In the genomic region with DNA sequence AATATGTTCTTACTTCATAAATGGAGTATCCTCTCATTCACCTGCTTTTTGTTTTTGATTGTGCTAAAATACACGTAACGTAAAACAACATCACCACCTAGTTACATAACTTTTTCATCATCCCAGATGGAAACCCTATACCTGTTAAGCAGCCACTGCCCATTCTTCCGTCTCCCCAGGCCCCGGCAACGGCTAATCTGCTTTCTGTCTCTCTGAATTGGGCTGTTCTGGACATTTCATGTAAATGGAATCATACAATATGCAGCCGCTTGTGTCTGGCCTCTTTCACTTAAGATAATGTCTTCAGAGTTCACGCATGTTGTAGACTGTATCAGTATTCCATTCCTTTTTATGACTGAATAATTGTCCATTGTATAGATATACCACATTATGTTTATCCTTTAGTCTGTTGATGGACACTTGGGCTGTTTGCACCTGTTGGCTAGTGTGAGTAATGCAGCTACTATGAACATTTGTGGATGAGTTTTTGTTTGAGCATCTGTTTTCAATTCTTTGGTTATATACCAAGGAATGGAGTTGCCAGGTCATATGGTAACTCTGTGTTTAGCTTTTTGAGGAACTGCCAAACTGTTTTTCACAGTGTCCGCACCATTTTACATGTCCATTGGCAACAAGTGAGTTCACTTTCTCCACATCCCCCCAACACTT, we compare ENCODE assay signal across 8 cellular contexts. TPM values are rescaled to one million over a fixed set of nuclear protein-coding genes. Genes with fewer than 3 reads are reported as not detected.
DNase-seq lines count a peak whose midpoint lies in the region; ATAC-seq and TF ChIP-seq lines count a peak whose summit lies in the region.

No MANE protein-coding gene starts in this region.

- POLR2A ChIA-PET in CD8-positive, alpha-beta memory T cell (lab: Charles Lee): interaction anchor here (1.7 kb wide), 1 partner anchor 13 kb away, joined by 6 read pairs; a partner anchor contains a TSS
- POLR2A ChIA-PET in activated CD4-positive, alpha-beta memory T cell treated with anti-CD3 and anti-CD28 coated beads for 36 hours (lab: Charles Lee): interaction anchor here (0.9 to 2.1 kb wide), 4 partner anchors 14 to 158 kb away, joined by 3 to 19 read pairs (median 6); a partner anchor contains a TSS

- H3K79me2 ChIP-seq in hepatocyte: peaks cover 65% of the 10 kb centered on the region

- DNase-seq in CD8-positive, alpha-beta memory T cell: no peak
- peak; percentile 79 for DNase-seq in HS-5 (ENCODE audit: low read depth)
- DNase-seq in activated CD4-positive, alpha-beta memory T cell treated with anti-CD3 and anti-CD28 coated beads for 36 hours: no peak
- DNase-seq in hepatocyte (ENCODE audit: low spot score): no peak
- no peak for DNase-seq in cerebellar cortex (ENCODE audit: low spot score)
- no peak for DNase-seq in activated CD4-positive, CD25-positive, alpha-beta regulatory T cell (lab: John Stamatoyannopoulos, UW)

- H2AFZ ChIP-seq in hepatocyte: no peak overlapping the region

- no peaks in the 10 kb centered on the region for H3K27me3 ChIP-seq in CD8-positive, alpha-beta memory T cell (ENCODE audit: insufficient read depth, low read length, poor library complexity, severe bottlenecking)
- H3K27me3 ChIP-seq in hepatocyte: no peaks in the 10 kb centered on the region

- H3K27me3 Mint-ChIP-seq in CD8-positive, alpha-beta memory T cell: no peaks in the 10 kb centered on the region
- peaks cover 9% of the 10 kb centered on the region for H3K27me3 Mint-ChIP-seq in activated CD4-positive, alpha-beta memory T cell treated with anti-CD3 and anti-CD28 coated beads for 36 hours

- peak overlapping the region; percentile 71 for H3K4me3 ChIP-seq in CD8-positive, alpha-beta memory T cell (ENCODE audit: low read length)
- no peak overlapping the region for H3K4me3 ChIP-seq in hepatocyte

- peaks cover 31% of the 10 kb centered on the region for H3K4me1 ChIP-seq in CD8-positive, alpha-beta memory T cell (ENCODE audit: insufficient read depth, low read length)
- H3K4me1 ChIP-seq in hepatocyte (ENCODE audit: insufficient read depth): peaks cover 7% of the 10 kb centered on the region

- H3K36me3 Mint-ChIP-seq in CD8-positive, alpha-beta memory T cell: peaks cover 0 to 29% (median 5%) of the 10 kb centered on the region in 3 donors
- peaks cover 14% of the 10 kb centered on the region for H3K36me3 Mint-ChIP-seq in activated CD4-positive, alpha-beta memory T cell treated with anti-CD3 and anti-CD28 coated beads for 36 hours

- H3K9me3 ChIP-seq in CD8-positive, alpha-beta memory T cell (ENCODE audit: low read length): no peaks in the 10 kb centered on the region
- H3K9me3 ChIP-seq in hepatocyte (ENCODE audit: low read depth): no peaks in the 10 kb centered on the region

- 84% methylated on average over 8 of the region's 8 CpGs for WGBS in hepatocyte (ENCODE audit: low lambda C conversion rate, missing lambda C conversion rate)

- H3K27ac ChIP-seq in CD8-positive, alpha-beta memory T cell (ENCODE audit: low read depth, low read length): peak overlapping the region; percentile 41
- H3K27ac ChIP-seq in hepatocyte: no peak overlapping the region

- no peak for ATAC-seq in HG02610 (IDR thresholded peaks at IDR 0.05; ENCODE audit: unreplicated experiment)
- no peak for ATAC-seq in HG02840 (IDR thresholded peaks at IDR 0.05; ENCODE audit: low FRiP score, unreplicated experiment)

- H3K4me1 Mint-ChIP-seq in CD8-positive, alpha-beta memory T cell: peaks cover 37 to 66% (median 59%) of the 10 kb centered on the region in 3 donors
- H3K4me1 Mint-ChIP-seq in activated CD4-positive, alpha-beta memory T cell treated with anti-CD3 and anti-CD28 coated beads for 36 hours (ENCODE audit: low read depth): peaks cover 58% of the 10 kb centered on the region

- intact Hi-C loops in activated CD4-positive, alpha-beta memory T cell treated with anti-CD3 and anti-CD28 coated beads for 36 hours (cut with micrococcal nuclease): no loop called here

- TF ChIP-seq CTCF in hepatocyte (IDR thresholded peaks at IDR 0.05; ENCODE audit: poor library complexity): no peak

- H4K20me1 ChIP-seq in hepatocyte (ENCODE audit: insufficient read depth, poor library complexity, severe bottlenecking): peaks cover 49% of the 10 kb centered on the region

- H3K9me2 ChIP-seq in hepatocyte (replicated peaks; ENCODE audit: insufficient read depth): no peaks in the 10 kb centered on the region

- H3K4me2 ChIP-seq in hepatocyte: peak overlapping the region; percentile 98

- H3K9me3 Mint-ChIP-seq in CD8-positive, alpha-beta memory T cell: no peaks in the 10 kb centered on the region
- H3K9me3 Mint-ChIP-seq in activated CD4-positive, alpha-beta memory T cell treated with anti-CD3 and anti-CD28 coated beads for 36 hours: no peaks in the 10 kb centered on the region

- H3K36me3 ChIP-seq in CD8-positive, alpha-beta memory T cell (ENCODE audit: insufficient read depth, low read length): no peaks in the 10 kb centered on the region
- H3K36me3 ChIP-seq in hepatocyte (replicated peaks; ENCODE audit: insufficient read depth, low read depth): no peaks in the 10 kb centered on the region

- H3K27ac Mint-ChIP-seq in CD8-positive, alpha-beta memory T cell: peak overlapping the region in 7 of 8 donors; percentile 1 to 94 (median 83)
- no peak overlapping the region for H3K27ac Mint-ChIP-seq in activated CD4-positive, alpha-beta memory T cell treated with anti-CD3 and anti-CD28 coated beads for 36 hours

- H3K4me3 Mint-ChIP-seq in CD8-positive, alpha-beta memory T cell: peak overlapping the region; percentile 92 to 98 (median 94)
- H3K4me3 Mint-ChIP-seq in activated CD4-positive, alpha-beta memory T cell treated with anti-CD3 and anti-CD28 coated beads for 36 hours: peak overlapping the region; percentile 94

- CTCF ChIA-PET in CD8-positive, alpha-beta memory T cell (lab: Charles Lee): interaction anchor here (0.5 to 2.2 kb wide), 6 partner anchors 9 to 57 kb away, joined by 3 to 7 read pairs (median 3); a partner anchor contains a TSS
- CTCF ChIA-PET in activated CD4-positive, alpha-beta memory T cell treated with anti-CD3 and anti-CD28 coated beads for 36 hours (lab: Charles Lee): interaction anchor here (1.5 to 2.8 kb wide), 4 partner anchors 14 to 214 kb away, joined by 3 to 17 read pairs (median 8); a partner anchor contains a TSS

RNA-seq across cellular contexts. Expression of a gene that starts 14.1 kb away (rescaled TPM):
- 10 to 100 TPM; 59.8 to 65.8 TPM for total RNA-seq in CD8-positive, alpha-beta memory T cell
- 29.8 TPM for polyA plus RNA-seq in CD8-positive, alpha-beta memory T cell
- total RNA-seq in activated CD4-positive, alpha-beta memory T cell treated with anti-CD3 and anti-CD28 coated beads for 36 hours: 10 to 100 TPM; 69.5 to 69.9 TPM
- total RNA-seq in hepatocyte: 101 and 109 TPM in 2 replicates
- 72.3 and 75.0 TPM in 2 replicates for polyA plus RNA-seq in hepatocyte

RNA-seq across cellular contexts. Expression of a gene that starts 58.2 kb away (rescaled TPM):
- total RNA-seq in CD8-positive, alpha-beta memory T cell: 10 to 100 TPM; 39.9 to 44.9 TPM
- polyA plus RNA-seq in CD8-positive, alpha-beta memory T cell: 33.6 TPM
- 10 to 100 TPM; 22.3 to 27.1 TPM for total RNA-seq in activated CD4-positive, alpha-beta memory T cell treated with anti-CD3 and anti-CD28 coated beads for 36 hours
- total RNA-seq in hepatocyte: 46.3 and 48.3 TPM in 2 replicates
- 102 and 126 TPM in 2 replicates for polyA plus RNA-seq in hepatocyte
